In genomic region chr3:69115731-69116130, GRCh38 we compare ENCODE assay signal across 22 cellular contexts. TPM values are rescaled to one million over a fixed set of nuclear protein-coding genes. Genes with fewer than 3 reads are reported as not detected.
DNase-seq lines count a peak whose midpoint lies in the region; FAIRE-seq and TF ChIP-seq lines count a peak whose summit lies in the region.
"Had no signal": no experiment of that assay in that cellular context is flagged by ENCODE, and none has a peak within 500 bp of the region (broad histone marks: within the 10 kb centered on the region; RNA-seq: fewer than 3 reads in every experiment).

No MANE protein-coding gene starts in this region.

- 41% methylated on average over 2 of the region's 2 CpGs for WGBS in smooth muscle cell (ENCODE audit: low lambda C conversion rate)
- no CpG with 5 or more reads among the region's 2 CpGs for WGBS in mesendoderm (ENCODE audit: extremely low coverage, insufficient coverage, low lambda C conversion rate)

- H4K20me1 ChIP-seq in MM.1S (ENCODE audit: insufficient read depth, low read length) (no peaks in the 10 kb centered on the region), smooth muscle cell (ENCODE audit: low read depth) (no peaks in the 10 kb centered on the region)

- H3K4me1 ChIP-seq in MM.1S (ENCODE audit: low read length) (peaks cover 25% of the 10 kb centered on the region), left ventricle myocardium inferior (peaks cover 60% of the 10 kb centered on the region), smooth muscle cell (ENCODE audit: low read depth) (no peaks in the 10 kb centered on the region), mesendoderm (ENCODE audit: control insufficient read depth, low read depth, low read length) (no peaks in the 10 kb centered on the region)
- H3K4me1 ChIP-seq: neural progenitor cell had no signal

- no peak overlapping the region for H3K4ac ChIP-seq in mesendoderm (ENCODE audit: low read depth, low read length)

- H3K36me3 ChIP-seq in MM.1S (replicated peaks; ENCODE audit: insufficient read depth, low read length) (no peaks in the 10 kb centered on the region), bronchial epithelial cell (ENCODE audit: control insufficient read depth, insufficient read depth, low read length) (no peaks in the 10 kb centered on the region), left ventricle myocardium inferior (peaks cover 12% of the 10 kb centered on the region), smooth muscle cell (ENCODE audit: low read depth) (no peaks in the 10 kb centered on the region), mesendoderm (ENCODE audit: control insufficient read depth, insufficient read depth, low read length) (no peaks in the 10 kb centered on the region)
- H3K36me3 ChIP-seq: neural progenitor cell, thoracic aorta had no signal

- H3K79me1 ChIP-seq in mesendoderm (ENCODE audit: low read length) = no peaks in the 10 kb centered on the region

- TF ChIP-seq CTCF in MM.1S (IDR thresholded peaks at IDR 0.05; ENCODE audit: low read length) (no peak), bronchial epithelial cell (IDR thresholded peaks at IDR 0.05; ENCODE audit: insufficient read depth, low read length, severe bottlenecking) (no peak), left ventricle myocardium inferior (IDR thresholded peaks at IDR 0.05; ENCODE audit: borderline replicate concordance) (no peak), smooth muscle cell (IDR thresholded peaks at IDR 0.05; ENCODE audit: borderline replicate concordance, insufficient read depth, poor library complexity, severe bottlenecking) (no peak)

- no peak for FAIRE-seq in bronchial epithelial cell (lab: Jason Lieb, UNC)
- FAIRE-seq: HTR-8/SVneo had no signal

- H3K79me2 ChIP-seq in MM.1S (ENCODE audit: low read length) (no peaks in the 10 kb centered on the region), smooth muscle cell (ENCODE audit: low read depth) (no peaks in the 10 kb centered on the region), mesendoderm (ENCODE audit: control insufficient read depth, insufficient read depth, low read length) (no peaks in the 10 kb centered on the region)

- H4K8ac ChIP-seq in mesendoderm (ENCODE audit: low read depth, low read length) = no peak overlapping the region

- no peak overlapping the region for H2AK5ac ChIP-seq in mesendoderm (ENCODE audit: low read length)

- H2BK15ac ChIP-seq in mesendoderm (replicated peaks; ENCODE audit: low read depth) = no peak overlapping the region

- H3K9me3 ChIP-seq in MM.1S (replicated peaks; ENCODE audit: insufficient read depth, low read length) = no peaks in the 10 kb centered on the region
- H3K9me3 ChIP-seq in left ventricle myocardium inferior (replicated peaks) = no peaks in the 10 kb centered on the region
- no peaks in the 10 kb centered on the region for H3K9me3 ChIP-seq in smooth muscle cell (replicated peaks; ENCODE audit: low read depth)
- H3K9me3 ChIP-seq: esophagus muscularis mucosa, thoracic aorta had no signal

- H3K27ac ChIP-seq in MM.1S (ENCODE audit: low read length) (peak overlapping the region; percentile 15; the same call in 1 of the 2 replicates), left ventricle myocardium inferior (replicated peaks) (peak overlapping the region; percentile 87), smooth muscle cell (ENCODE audit: low read depth) (peak overlapping the region; percentile 26), mesendoderm (ENCODE audit: low read depth, low read length) (no peak overlapping the region)
- H3K27ac ChIP-seq: esophagus muscularis mucosa, neural progenitor cell, thoracic aorta had no signal

- H3K9ac ChIP-seq in MM.1S (ENCODE audit: low read length) (no peak overlapping the region), smooth muscle cell (ENCODE audit: low read depth) (no peak overlapping the region), mesendoderm (ENCODE audit: low read length) (no peak overlapping the region)
- H3K9ac ChIP-seq: neural progenitor cell had no signal

- H3K18ac ChIP-seq in mesendoderm (ENCODE audit: low read length) = no peak overlapping the region

- H2AFZ ChIP-seq in MM.1S (ENCODE audit: low read length) = peak overlapping the region; percentile 31
- H2AFZ ChIP-seq in smooth muscle cell (ENCODE audit: low read depth) = no peak overlapping the region
- H2AFZ ChIP-seq: neural progenitor cell had no signal

- no peak overlapping the region for H2BK5ac ChIP-seq in mesendoderm (ENCODE audit: low read length)

- H2BK120ac ChIP-seq in mesendoderm (ENCODE audit: low read depth, low read length) = no peak overlapping the region

- H4K5ac ChIP-seq in mesendoderm (ENCODE audit: low read length) = no peak overlapping the region

- H3F3A ChIP-seq in MM.1S (ENCODE audit: insufficient read depth, low read length) (0 out of 2 replicates have a peak, but pooled peaks cover 5% of the 10 kb centered on the region), smooth muscle cell (ENCODE audit: low read depth) (peaks cover 8% of the 10 kb centered on the region)

- H3K23ac ChIP-seq in mesendoderm (ENCODE audit: low read length) = no peak overlapping the region

- no peaks in the 10 kb centered on the region for H3K9me2 ChIP-seq in MM.1S (replicated peaks; ENCODE audit: insufficient read depth, low read length)

- no peak overlapping the region for H3K56ac ChIP-seq in mesendoderm (ENCODE audit: low read length)

- H3K4me2 ChIP-seq in MM.1S (ENCODE audit: low read depth, low read length) (peak overlapping the region; percentile 44), smooth muscle cell (no peak overlapping the region), mesendoderm (ENCODE audit: low read length) (no peak overlapping the region)
- H3K4me2 ChIP-seq: neural progenitor cell had no signal

- no peak overlapping the region; the same call in 1 of the 2 replicates for H3K4me3 ChIP-seq in MM.1S (ENCODE audit: low read length)
- H3K4me3 ChIP-seq in bronchial epithelial cell (ENCODE audit: low read depth, low read length) = no peak overlapping the region
- H3K4me3 ChIP-seq in left ventricle myocardium inferior = peak overlapping the region; percentile 57
- H3K4me3 ChIP-seq in smooth muscle cell = no peak overlapping the region
- no peak overlapping the region for H3K4me3 ChIP-seq in mesendoderm (ENCODE audit: low read length)
- H3K4me3 ChIP-seq: esophagus muscularis mucosa, lung, neural progenitor cell, thoracic aorta had no signal

- DNase-seq in MM.1S = peak; percentile 59
- peak; percentile 79 for DNase-seq in bronchial epithelial cell (ENCODE audit: low read depth)
- no peak for DNase-seq in left ventricle myocardium inferior
- DNase-seq in smooth muscle cell (lab: John Stamatoyannopoulos, UW; ENCODE audit: unreplicated experiment) = no peak
- no peak for DNase-seq in A172 (ENCODE audit: low spot score)
- no peak for DNase-seq in mesenteric fat pad (ENCODE audit: low spot score)
- DNase-seq in mesendoderm = no peak
- DNase-seq: activated B cell treated with CpG ODN at 0.5 μM for 24 hours; amniotic stem cell; cortex of kidney; NCI-H2029; stimulated activated CD4-positive, alpha-beta T cell treated with anti-CD3 and anti-CD28 coated beads, Interleukin-4, amount 100 ng/mL, for 1 hour; stimulated activated CD8-positive, alpha-beta memory T cell treated with anti-CD3 and anti-CD28 coated beads, Interleukin-4, amount 100 ng/mL, for 48 hours; T-cell had no signal

- intact Hi-C loops in left ventricle myocardium inferior (cut with micrococcal nuclease) = no loop called here

- H3K27me3 ChIP-seq in MM.1S (replicated peaks; ENCODE audit: insufficient read depth, low read length) (no peaks in the 10 kb centered on the region), bronchial epithelial cell (ENCODE audit: control insufficient read depth, insufficient read depth, low read length) (no peaks in the 10 kb centered on the region), left ventricle myocardium inferior (ENCODE audit: low read depth) (no peaks in the 10 kb centered on the region), smooth muscle cell (ENCODE audit: low read depth) (no peaks in the 10 kb centered on the region), mesendoderm (ENCODE audit: insufficient read depth, low read length, poor library complexity) (no peaks in the 10 kb centered on the region)
- H3K27me3 ChIP-seq: esophagus muscularis mucosa, neural progenitor cell had no signal

RNA-seq across cellular contexts. Expression of gene LMOD3, which starts 6.7 kb away (rescaled TPM):
- total RNA-seq in bronchial epithelial cell (not detected in 2 replicates), left ventricle myocardium inferior (154 TPM), smooth muscle cell (not detected in 2 replicates), mesenteric fat pad (0.10 TPM)
- not detected in 2 replicates for polyA plus RNA-seq in smooth muscle cell
- not detected in 2 replicates for total RNA-seq in A172 (2014; rRNA removed; shearing (Covaris generic))
- not detected for polyA plus RNA-seq in mesendoderm (2013, experiment 1 of 2)
- not detected for polyA plus RNA-seq in mesendoderm (2013, experiment 2 of 2)
- total RNA-seq: activated B cell treated with CpG ODN at 0.5 μM for 24 hours; activated CD8-positive, alpha-beta memory T cell treated with anti-CD3 and anti-CD28 coated beads for 36 hours; activated T-helper 2 cell treated with anti-CD3 and anti-CD28 coated beads, Interferon-gamma antibody, Interleukin-2, Interleukin-4, amounts not matched to agents 10 μg/mL and 5 μg/mL and 100 μg/mL, durations not matched to agents 14 hours and 24 hours and 36 hours; T-cell; thoracic aorta had no signal
- polyA plus RNA-seq: CD14-positive monocyte had no signal

RNA-seq across cellular contexts. Expression of gene ARL6IP5, which starts 31.0 kb away (rescaled TPM):
- total RNA-seq in bronchial epithelial cell = 37.6 and 39.3 TPM in 2 replicates
- 193 TPM for total RNA-seq in left ventricle myocardium inferior
- total RNA-seq in smooth muscle cell = 80.9 and 83.9 TPM in 2 replicates
- polyA plus RNA-seq in smooth muscle cell = 73.9 and 97.4 TPM in 2 replicates
- 99.7 and 109 TPM in 2 replicates for total RNA-seq in A172 (2014; rRNA removed; shearing (Covaris generic))
- total RNA-seq in mesenteric fat pad = 200 TPM
- 21.1 TPM for polyA plus RNA-seq in mesendoderm (2013, experiment 1 of 2)
- polyA plus RNA-seq in mesendoderm (2013, experiment 2 of 2) = 21.6 TPM

RNA-seq across cellular contexts. Expression of gene UBA3, which starts 35.6 kb away (rescaled TPM):
- total RNA-seq in bronchial epithelial cell = 46.6 and 58.2 TPM in 2 replicates
- total RNA-seq in left ventricle myocardium inferior = 84.2 TPM
- total RNA-seq in smooth muscle cell = 71.2 and 102 TPM in 2 replicates
- 47.5 and 52.4 TPM in 2 replicates for polyA plus RNA-seq in smooth muscle cell
- total RNA-seq in A172 (2014; rRNA removed; shearing (Covaris generic)) = 75.4 and 83.1 TPM in 2 replicates
- 54.3 TPM for total RNA-seq in mesenteric fat pad
- 54.4 TPM for polyA plus RNA-seq in mesendoderm (2013, experiment 1 of 2)
- polyA plus RNA-seq in mesendoderm (2013, experiment 2 of 2) = 53.9 TPM

Comparison
In these comparisons a context has a peak if more than half of its experiments do, and no peak if none do; other contexts are left out.
1. DNase-seq: peak in MM.1S (single experiment) and bronchial epithelial cell (single experiment); none in left ventricle myocardium inferior (single experiment), smooth muscle cell (single experiment), A172 (single experiment), mesenteric fat pad (single experiment) and mesendoderm (single experiment).
2. RNA of gene LMOD3, which starts 6.7 kb away (total RNA-seq): 154 TPM in left ventricle myocardium inferior (single experiment); 0.10 TPM in mesenteric fat pad (single experiment), not detected in bronchial epithelial cell, not detected in smooth muscle cell and not detected in A172; every median in the first group is over 100 times any median in the second.